21 cellular contexts compared by ENCODE assay signal in genomic region chr20:2112910-2113309, GRCh38.
"Had no signal": no experiment of that assay in that cellular context is flagged by ENCODE, and none has a peak within 500 bp of the region (broad histone marks: within the 10 kb centered on the region; RNA-seq: fewer than 3 reads in every experiment).

No MANE protein-coding gene starts in this region.

- ATAC-seq: activated CD8-positive, alpha-beta T cell treated with anti-CD3 and anti-CD28 coated beads, Interleukin-2, amount 10 ng/mL, durations not matched to agents 7 days and 5 days; activated naive CD8-positive, alpha-beta T cell treated with anti-CD3 and anti-CD28 coated beads, Interleukin-2, amount 50 U/mL, for 24 hours; foreskin keratinocyte; heart right ventricle; left ventricle myocardium superior; right lobe of liver; stimulated activated naive CD8-positive, alpha-beta T cell treated with anti-CD3 and anti-CD28 coated beads, Interleukin-15, amount 100 ng/mL, for 72 hours; upper lobe of right lung; WTC11 had no signal

- H3K27ac Mint-ChIP-seq: activated CD8-positive, alpha-beta T cell treated with anti-CD3 and anti-CD28 coated beads, Interleukin-2, amount 10 ng/mL, durations not matched to agents 7 days and 5 days; activated naive CD4-positive, alpha-beta T cell treated with anti-CD3 and anti-CD28 coated beads, Interleukin-2, amount 50 U/mL, for 24 hours; activated naive CD8-positive, alpha-beta T cell treated with anti-CD3 and anti-CD28 coated beads, Interleukin-2, amount 50 U/mL, for 24 hours; activated T-helper 2 cell treated with anti-CD3 and anti-CD28 coated beads, Interferon-gamma antibody, Interleukin-2, Interleukin-4, amounts not matched to agents 10 μg/mL and 5 μg/mL and 100 μg/mL, durations not matched to agents 14 hours and 24 hours and 36 hours; stimulated activated naive CD8-positive, alpha-beta T cell treated with anti-CD3 and anti-CD28 coated beads, Interleukin-15, amount 100 ng/mL, for 72 hours; WTC11 had no signal

- H3K27ac ChIP-seq: foreskin keratinocyte, neutrophil, right lobe of liver, thyroid gland, upper lobe of right lung had no signal

- H3K27me3 ChIP-seq: esophagus muscularis mucosa, foreskin keratinocyte, heart right ventricle, neutrophil, right lobe of liver, thyroid gland, upper lobe of right lung had no signal

- DNase-seq: activated CD4-positive, alpha-beta T cell treated with anti-CD3 and anti-CD28 coated beads for 1 hour; activated CD8-positive, alpha-beta T cell treated with anti-CD3 and anti-CD28 coated beads, Interleukin-2, amount 10 ng/mL, durations not matched to agents 7 days and 5 days; activated naive CD8-positive, alpha-beta T cell treated with anti-CD3 and anti-CD28 coated beads, Interleukin-2, amount 50 U/mL, for 24 hours; amygdala; caudate nucleus; effector CD4-positive, alpha-beta T cell; foreskin keratinocyte; heart right ventricle; left ventricle myocardium superior; nephron progenitor cell; right lobe of liver; stimulated activated CD4-positive, alpha-beta T cell treated with anti-CD3 and anti-CD28 coated beads, Interleukin-2, amount 100 ng/mL, for 48 hours; stimulated activated naive CD8-positive, alpha-beta T cell treated with anti-CD3 and anti-CD28 coated beads, Interleukin-15, amount 100 ng/mL, for 72 hours; T-helper 2 cell; thyroid gland; upper lobe of right lung had no signal

- H3K9me3 ChIP-seq: esophagus muscularis mucosa, heart right ventricle, neutrophil, right lobe of liver, thyroid gland, upper lobe of right lung had no signal

- H3K4me3 ChIP-seq: esophagus muscularis mucosa, heart right ventricle, right lobe of liver, thyroid gland, upper lobe of right lung had no signal

- H3K9me3 Mint-ChIP-seq: activated naive CD4-positive, alpha-beta T cell treated with anti-CD3 and anti-CD28 coated beads, Interleukin-2, amount 50 U/mL, for 24 hours; activated naive CD8-positive, alpha-beta T cell treated with anti-CD3 and anti-CD28 coated beads, Interleukin-2, amount 50 U/mL, for 24 hours; activated T-helper 2 cell treated with anti-CD3 and anti-CD28 coated beads, Interferon-gamma antibody, Interleukin-2, Interleukin-4, amounts not matched to agents 10 μg/mL and 5 μg/mL and 100 μg/mL, durations not matched to agents 14 hours and 24 hours and 36 hours; nephron progenitor cell; stimulated activated naive CD8-positive, alpha-beta T cell treated with anti-CD3 and anti-CD28 coated beads, Interleukin-15, amount 100 ng/mL, for 72 hours; WTC11 had no signal

- H3K4me3 Mint-ChIP-seq: activated CD8-positive, alpha-beta T cell treated with anti-CD3 and anti-CD28 coated beads, Interleukin-2, amount 10 ng/mL, durations not matched to agents 7 days and 5 days; activated naive CD4-positive, alpha-beta T cell treated with anti-CD3 and anti-CD28 coated beads, Interleukin-2, amount 50 U/mL, for 24 hours; activated naive CD8-positive, alpha-beta T cell treated with anti-CD3 and anti-CD28 coated beads, Interleukin-2, amount 50 U/mL, for 24 hours; nephron progenitor cell; stimulated activated naive CD8-positive, alpha-beta T cell treated with anti-CD3 and anti-CD28 coated beads, Interleukin-15, amount 100 ng/mL, for 72 hours; WTC11 had no signal

- H3K27me3 Mint-ChIP-seq: activated naive CD4-positive, alpha-beta T cell treated with anti-CD3 and anti-CD28 coated beads, Interleukin-2, amount 50 U/mL, for 24 hours; activated naive CD8-positive, alpha-beta T cell treated with anti-CD3 and anti-CD28 coated beads, Interleukin-2, amount 50 U/mL, for 24 hours; stimulated activated naive CD8-positive, alpha-beta T cell treated with anti-CD3 and anti-CD28 coated beads, Interleukin-15, amount 100 ng/mL, for 72 hours had no signal
